Comparison of ENCODE assay signal across 30 cellular contexts in genomic region chr3:94046533-94046932, GRCh38. TPM values are rescaled to one million over a fixed set of nuclear protein-coding genes. Genes with fewer than 3 reads are reported as not detected.
DNase-seq lines count a peak whose midpoint lies in the region; ATAC-seq, FAIRE-seq and TF ChIP-seq lines count a peak whose summit lies in the region.
"Had no signal": no experiment of that assay in that cellular context is flagged by ENCODE, and none has a peak within 500 bp of the region (broad histone marks: within the 10 kb centered on the region; RNA-seq: fewer than 3 reads in every experiment).

No MANE protein-coding gene starts in this region.

- no peaks in the 10 kb centered on the region for H4K20me1 ChIP-seq in HepG2 (ENCODE audit: insufficient read depth, low read length)
- no peaks in the 10 kb centered on the region for H4K20me1 ChIP-seq in K562 (replicated peaks; ENCODE audit: control insufficient read depth, insufficient read depth, low read length)
- H4K20me1 ChIP-seq: BLaER1 had no signal

- H3K36me3 ChIP-seq in HepG2 (replicated peaks in 1 of 2; ENCODE audit: control insufficient read depth in 1 of 2, insufficient read depth in 2 of 2, low read length in 2 of 2) (no peaks in the 10 kb centered on the region), right lobe of liver (no peaks in the 10 kb centered on the region), K562 (ENCODE audit: control insufficient read depth, insufficient read depth, low read length) (0 out of 3 replicates have a peak, but pooled peaks cover 3% of the 10 kb centered on the region)
- H3K36me3 ChIP-seq: BE2C had no signal

- ATAC-seq in HepG2, result no peak
- no peak for ATAC-seq in right lobe of liver
- no peak for ATAC-seq in K562
- no peak for ATAC-seq in GM18868 (IDR thresholded peaks at IDR 0.05; ENCODE audit: unreplicated experiment)
- ATAC-seq: GM12878 had no signal

- H3K9ac ChIP-seq in HepG2 (ENCODE audit: insufficient read depth, low read depth, low read length), result no peak overlapping the region
- H3K9ac ChIP-seq in K562 (ENCODE audit: insufficient read depth in 1 of 2, low read depth in 2 of 2, low read length in 2 of 2), result no peak overlapping the region
- H3K9ac ChIP-seq: BLaER1 had no signal

- H3K27me3 ChIP-seq in HepG2 (ENCODE audit: control insufficient read depth in 1 of 2, insufficient read depth in 2 of 2, low read length in 2 of 2) (no peaks in the 10 kb centered on the region; a peak in 1 of 5 replicates), right lobe of liver (no peaks in the 10 kb centered on the region), K562 (ENCODE audit: control insufficient read depth in 2 of 2, insufficient read depth in 2 of 2, low read length in 2 of 2) (no peaks in the 10 kb centered on the region)
- H3K27me3 ChIP-seq: BE2C, BLaER1 had no signal

- intact Hi-C loops in HepG2 (cut with micrococcal nuclease; ENCODE audit: unreplicated experiment), result no loop called here
- intact Hi-C loops in right lobe of liver (cut with DNase I), result no loop called here
- intact Hi-C loops in K562 (cut with micrococcal nuclease), result no loop called here

- H2AFZ ChIP-seq in HepG2 (ENCODE audit: low read length) (no peak overlapping the region), K562 (ENCODE audit: low read depth, low read length) (no peak overlapping the region)

- DNase-seq in HepG2 (ENCODE audit: low spot score) (no peak), right lobe of liver (no peak), K562 (ENCODE audit: extremely low read depth in 1 of 4, low spot score in 3 of 4) (no peak), NCI-H82 (lab: John Stamatoyannopoulos, UW) (no peak)
- DNase-seq: ACHN; BE2C; C1 segment of cervical spinal cord; CD4-positive, alpha-beta memory T cell; CD4-positive, CD25-positive, alpha-beta regulatory T cell; CD8-positive, alpha-beta memory T cell; COR-L47; DMS 273 treated with DMSO at 0.1 percent for 48 hours; DMS153; DMS53; DMS79; DND-41; EL; GDM1 had no signal

- WGBS in HepG2 (ENCODE audit: low lambda C conversion rate), result 97% methylated on average over 2 of the region's 2 CpGs
- WGBS in right lobe of liver (ENCODE audit: insufficient coverage, low coverage, low lambda C conversion rate, missing lambda C conversion rate), result 89% methylated on average over 2 of the region's 2 CpGs
- 93% methylated on average over 2 of the region's 2 CpGs for WGBS in K562 (ENCODE audit: insufficient coverage, low coverage, missing lambda C conversion rate)

- in situ Hi-C loops in HepG2 (cut with HindIII; ENCODE audit: extremely low pct_ligation_motif_present, low pct_unique_long_range_greater_than_20kb) (no loop called here), K562 (cut with MboI) (no loop called here)

- no peak for TF ChIP-seq POLR2A in HepG2 (IDR thresholded peaks at IDR 0.05; ENCODE audit: insufficient read depth in 1 of 2, low read depth in 2 of 2, low read length in 2 of 2)
- TF ChIP-seq POLR2A in right lobe of liver (IDR thresholded peaks at IDR 0.05), result no peak
- TF ChIP-seq POLR2A in K562 (conservative IDR thresholded peaks at IDR 0.05), result no peak

- no TSS peak for BruUV-seq in HepG2 (replicated peaks; lab: Mats Ljungman, UMichigan)
- no TSS peak for BruUV-seq in K562 (replicated peaks; lab: Mats Ljungman, UMichigan)

- FAIRE-seq in HepG2 (lab: Jason Lieb, UNC) (no peak), K562 (lab: Jason Lieb, UNC) (no peak)
- FAIRE-seq: GM12892, GM18507 had no signal

- no peak for TF ChIP-seq CTCF in HepG2 (CRISPR knock-in tag; IDR thresholded peaks at IDR 0.05)
- TF ChIP-seq CTCF in right lobe of liver (IDR thresholded peaks at IDR 0.05), result no peak
- no peak for TF ChIP-seq CTCF in K562 (IDR thresholded peaks at IDR 0.05 in 2 of 3, conservative IDR thresholded peaks at IDR 0.05 in 1 of 3; ENCODE audit: insufficient read depth in 2 of 3, low read depth in 1 of 3, low read length in 3 of 3)

- H3K4me2 ChIP-seq in HepG2 (ENCODE audit: low read depth, low read length) (no peak overlapping the region), K562 (ENCODE audit: insufficient read depth, low read length) (no peak overlapping the region)
- H3K4me2 ChIP-seq: BLaER1 had no signal

- H3K4me1 ChIP-seq in HepG2 (ENCODE audit: insufficient read depth, low read length), result no peaks in the 10 kb centered on the region
- H3K4me1 ChIP-seq in right lobe of liver, result no peaks in the 10 kb centered on the region
- H3K4me1 ChIP-seq in K562 (replicated peaks in 1 of 2; ENCODE audit: control insufficient read depth in 2 of 2, insufficient read depth in 2 of 2, low read length in 2 of 2), result no peaks in the 10 kb centered on the region
- H3K4me1 ChIP-seq: BLaER1 had no signal

- POLR2A ChIA-PET in HepG2 (lab: Yijun Ruan, JAX) (no interaction called here), K562 (lab: Yijun Ruan, JAX) (no interaction called here)

- H3K9me3 ChIP-seq in HepG2 (ENCODE audit: low read length), result no peaks in the 10 kb centered on the region
- no peaks in the 10 kb centered on the region for H3K9me3 ChIP-seq in right lobe of liver
- H3K9me3 ChIP-seq in K562 (replicated peaks; ENCODE audit: control insufficient read depth, insufficient read depth, low read depth, low read length), result no peaks in the 10 kb centered on the region
- H3K9me3 ChIP-seq: BE2C had no signal

- H3K4me3 ChIP-seq in HepG2 (replicated peaks in 1 of 3; ENCODE audit: insufficient read depth in 1 of 3, low read depth in 2 of 3, low read length in 3 of 3) (no peak overlapping the region), right lobe of liver (no peak overlapping the region), K562 (no peak overlapping the region)
- H3K4me3 ChIP-seq: BLaER1, GM12878 had no signal

- TF ChIP-seq EP300 in HepG2 (IDR thresholded peaks at IDR 0.05; ENCODE audit: low read depth in 2 of 2, low read length in 2 of 2), result no peak
- no peak for TF ChIP-seq EP300 in HepG2 (CRISPR knock-in tag; IDR thresholded peaks at IDR 0.05; ENCODE audit: borderline replicate concordance)
- no peak for TF ChIP-seq EP300 in K562 (IDR thresholded peaks at IDR 0.05; ENCODE audit: low read length)

- CTCF ChIA-PET in HepG2 (lab: Yijun Ruan, JAX; ENCODE audit: low intra/inter-chr PET ratio, low total read pairs) (no interaction called here), K562 (lab: Yijun Ruan, JAX; ENCODE audit: low intra/inter-chr PET ratio) (no interaction called here)

- TF ChIP-seq RAD21 in HepG2 (CRISPR knock-in tag; IDR thresholded peaks at IDR 0.05) (no peak), K562 (CRISPR knock-in tag; conservative IDR thresholded peaks at IDR 0.05 in 1 of 2, IDR thresholded peaks at IDR 0.05 in 1 of 2) (no peak)

- no peaks in the 10 kb centered on the region for H3K9me1 ChIP-seq in K562 (ENCODE audit: control insufficient read depth, insufficient read depth, low read length)

- H3K27ac ChIP-seq in HepG2 (ENCODE audit: extremely low read length, insufficient read depth, low read length) (no peak overlapping the region), right lobe of liver (no peak overlapping the region), K562 (ENCODE audit: extremely low read depth, low read depth, low read length) (no peak overlapping the region)
- H3K27ac ChIP-seq: 22Rv1, BLaER1 had no signal

- H3K79me2 ChIP-seq in HepG2 (ENCODE audit: insufficient read depth, low read length), result no peaks in the 10 kb centered on the region
- no peaks in the 10 kb centered on the region for H3K79me2 ChIP-seq in K562 (ENCODE audit: control insufficient read depth, insufficient read depth, low read length)

RNA-seq across cellular contexts. Expression of gene DHFR2, which starts 16.2 kb away (rescaled TPM):
- total RNA-seq in HepG2 (2016; rRNA removed; fragmentation: Illumina TruSeq; extraction: Trizol), result 3.1 and 4.6 TPM in 2 replicates
- 0.35 and 0.40 TPM in 2 replicates for total RNA-seq in HepG2 (2016; cell fraction: cytosol; rRNA removed; fragmentation: Illumina TruSeq; extraction: Trizol; ENCODE audit: low read depth)
- total RNA-seq in HepG2 (2016; cell fraction: insoluble cytoplasmic fraction; rRNA removed; fragmentation: Illumina TruSeq; extraction: Trizol), result 3.1 and 4.0 TPM in 2 replicates
- 1.1 and 1.5 TPM in 2 replicates for total RNA-seq in HepG2 (2016; cell fraction: membrane; rRNA removed; fragmentation: Illumina TruSeq; extraction: Trizol)
- total RNA-seq in HepG2 (2016; cell fraction: nucleus; rRNA removed; fragmentation: Illumina TruSeq; extraction: Trizol), result 3.9 and 4.0 TPM in 2 replicates
- 1.4 and 1.8 TPM in 2 replicates for polyA plus RNA-seq in HepG2 (2011; rRNA removed)
- polyA plus RNA-seq in HepG2 (2011; cell fraction: cytosol; rRNA removed), result 0.78 and 1.1 TPM in 2 replicates
- 0.68 and 0.95 TPM in 2 replicates for polyA plus RNA-seq in HepG2 (2011; cell fraction: nucleus; rRNA removed)
- polyA plus RNA-seq in HepG2 (2012), result 2.8 and 2.9 TPM in 2 replicates
- 0.07 and 0.23 TPM in 2 replicates for polyA plus RNA-seq in HepG2 (2016; cell fraction: cytosol; fragmentation: Illumina TruSeq; extraction: Trizol; ENCODE audit: low read depth)
- polyA plus RNA-seq in HepG2 (2016; cell fraction: insoluble cytoplasmic fraction; fragmentation: Illumina TruSeq; extraction: Trizol; ENCODE audit: low read depth), result 2.3 and 3.2 TPM in 2 replicates
- 0.55 and 0.68 TPM in 2 replicates for polyA plus RNA-seq in HepG2 (2016; cell fraction: membrane; fragmentation: Illumina TruSeq; extraction: Trizol; ENCODE audit: low read depth)
- polyA plus RNA-seq in HepG2 (2016; cell fraction: nucleus; fragmentation: Illumina TruSeq; extraction: Trizol; ENCODE audit: insufficient read depth, low read depth), result 4.0 TPM in 2 replicates
- 1.3 and 1.7 TPM in 2 replicates for polyA minus RNA-seq in HepG2 (2011; rRNA and poly(A)+ RNA removed; ENCODE audit: low replicate concordance)
- polyA minus RNA-seq in HepG2 (2011; cell fraction: cytosol; rRNA and poly(A)+ RNA removed), result 1.5 and 1.8 TPM in 2 replicates
- polyA minus RNA-seq in HepG2 (2011; cell fraction: nucleus; rRNA and poly(A)+ RNA removed), result 5.0 and 6.6 TPM in 2 replicates
- total RNA-seq in right lobe of liver, result 1 to 10 TPM; 3.3 to 5.7 (median 4.1) TPM
- total RNA-seq in K562 (2011; cell fraction: chromatin; rRNA removed; ENCODE audit: low replicate concordance), result 0.44 and 2.5 TPM in 2 replicates
- total RNA-seq in K562 (2011; cell fraction: nucleolus; rRNA removed), result 0.92 and 1.5 TPM in 2 replicates
- 1.3 and 1.5 TPM in 2 replicates for total RNA-seq in K562 (2011; cell fraction: nucleoplasm; rRNA removed)
- total RNA-seq in K562 (2014; rRNA removed), result 0.57 and 0.64 TPM in 2 replicates
- 1.6 and 2.3 TPM in 2 replicates for total RNA-seq in K562 (2014; rRNA removed; fragmentation: Illumina TruSeq; extraction: Trizol)
- 1.4 and 1.7 TPM in 2 replicates for total RNA-seq in K562 (2015; rRNA removed; fragmentation: Illumina TruSeq; extraction: Trizol)
- total RNA-seq in K562 (2021), result 1.1 and 1.4 TPM in 2 replicates
- polyA plus RNA-seq in K562 (2011; rRNA removed), result 1.4 and 1.6 TPM in 2 replicates
- 0.31 and 0.59 TPM in 2 replicates for polyA plus RNA-seq in K562 (2011; cell fraction: cytosol; rRNA removed)
- polyA plus RNA-seq in K562 (2011; cell fraction: nucleus; rRNA removed), result 0.65 and 0.87 TPM in 2 replicates
- polyA plus RNA-seq in K562 (2012), result 1.2 and 1.4 TPM in 2 replicates
- 1.4 TPM in 2 replicates for polyA plus RNA-seq in K562 (2014; fragmentation: Illumina TruSeq; extraction: Trizol)
- polyA plus RNA-seq in K562 (2014; fragmentation: Nextera tagmentation; extraction: Ambion mirVana), result under 1 TPM; 0.68 to 0.83 TPM
- polyA plus RNA-seq in K562 (2014; rRNA removed), result 0.82 and 1.1 TPM in 2 replicates
- 1.5 and 2.3 TPM in 2 replicates for polyA minus RNA-seq in K562 (2011; rRNA and poly(A)+ RNA removed)
- 1.0 TPM in 2 replicates for polyA minus RNA-seq in K562 (2011; cell fraction: cytosol; rRNA and poly(A)+ RNA removed)
- polyA minus RNA-seq in K562 (2011; cell fraction: nucleus; rRNA and poly(A)+ RNA removed), result 1.2 and 2.3 TPM in 2 replicates

RNA-seq across cellular contexts. Expression of gene NSUN3, which starts 16.3 kb away (rescaled TPM):
- 10.6 and 12.4 TPM in 2 replicates for total RNA-seq in HepG2 (2016; rRNA removed; fragmentation: Illumina TruSeq; extraction: Trizol)
- total RNA-seq in HepG2 (2016; cell fraction: cytosol; rRNA removed; fragmentation: Illumina TruSeq; extraction: Trizol; ENCODE audit: low read depth), result 1.8 and 2.6 TPM in 2 replicates
- 9.4 and 12.2 TPM in 2 replicates for total RNA-seq in HepG2 (2016; cell fraction: insoluble cytoplasmic fraction; rRNA removed; fragmentation: Illumina TruSeq; extraction: Trizol)
- total RNA-seq in HepG2 (2016; cell fraction: membrane; rRNA removed; fragmentation: Illumina TruSeq; extraction: Trizol), result 3.2 and 3.7 TPM in 2 replicates
- 17.1 and 23.0 TPM in 2 replicates for total RNA-seq in HepG2 (2016; cell fraction: nucleus; rRNA removed; fragmentation: Illumina TruSeq; extraction: Trizol)
- polyA plus RNA-seq in HepG2 (2011; rRNA removed), result 3.2 and 3.6 TPM in 2 replicates
- polyA plus RNA-seq in HepG2 (2011; cell fraction: cytosol; rRNA removed), result 1.7 and 2.3 TPM in 2 replicates
- 2.4 and 2.5 TPM in 2 replicates for polyA plus RNA-seq in HepG2 (2011; cell fraction: nucleus; rRNA removed)
- polyA plus RNA-seq in HepG2 (2012), result 4.1 and 4.2 TPM in 2 replicates
- 0.26 and 0.83 TPM in 2 replicates for polyA plus RNA-seq in HepG2 (2016; cell fraction: cytosol; fragmentation: Illumina TruSeq; extraction: Trizol; ENCODE audit: low read depth)
- polyA plus RNA-seq in HepG2 (2016; cell fraction: insoluble cytoplasmic fraction; fragmentation: Illumina TruSeq; extraction: Trizol; ENCODE audit: low read depth), result 8.8 and 9.8 TPM in 2 replicates
- polyA plus RNA-seq in HepG2 (2016; cell fraction: membrane; fragmentation: Illumina TruSeq; extraction: Trizol; ENCODE audit: low read depth), result 0.47 and 1.3 TPM in 2 replicates
- 5.3 and 6.2 TPM in 2 replicates for polyA plus RNA-seq in HepG2 (2016; cell fraction: nucleus; fragmentation: Illumina TruSeq; extraction: Trizol; ENCODE audit: insufficient read depth, low read depth)
- 8.0 and 14.5 TPM in 2 replicates for polyA minus RNA-seq in HepG2 (2011; rRNA and poly(A)+ RNA removed; ENCODE audit: low replicate concordance)
- polyA minus RNA-seq in HepG2 (2011; cell fraction: cytosol; rRNA and poly(A)+ RNA removed), result 3.4 and 4.0 TPM in 2 replicates
- polyA minus RNA-seq in HepG2 (2011; cell fraction: nucleus; rRNA and poly(A)+ RNA removed), result 31.7 and 41.6 TPM in 2 replicates
- total RNA-seq in right lobe of liver, result 1 to 10 TPM; 4.9 to 6.2 (median 5.6) TPM
- 29.8 and 34.9 TPM in 2 replicates for total RNA-seq in K562 (2011; cell fraction: chromatin; rRNA removed; ENCODE audit: low replicate concordance)
- 8.5 and 20.7 TPM in 2 replicates for total RNA-seq in K562 (2011; cell fraction: nucleolus; rRNA removed)
- 23.6 and 24.1 TPM in 2 replicates for total RNA-seq in K562 (2011; cell fraction: nucleoplasm; rRNA removed)
- 4.4 and 4.9 TPM in 2 replicates for total RNA-seq in K562 (2014; rRNA removed)
- total RNA-seq in K562 (2014; rRNA removed; fragmentation: Illumina TruSeq; extraction: Trizol), result 10.8 and 10.9 TPM in 2 replicates
- 9.2 and 12.3 TPM in 2 replicates for total RNA-seq in K562 (2015; rRNA removed; fragmentation: Illumina TruSeq; extraction: Trizol)
- 5.4 and 6.3 TPM in 2 replicates for total RNA-seq in K562 (2021)
- polyA plus RNA-seq in K562 (2011; rRNA removed), result 7.3 and 7.6 TPM in 2 replicates
- polyA plus RNA-seq in K562 (2011; cell fraction: cytosol; rRNA removed), result 4.0 and 4.1 TPM in 2 replicates
- 6.9 and 11.9 TPM in 2 replicates for polyA plus RNA-seq in K562 (2011; cell fraction: nucleus; rRNA removed)
- polyA plus RNA-seq in K562 (2012), result 6.1 and 6.2 TPM in 2 replicates
- 6.5 and 9.9 TPM in 2 replicates for polyA plus RNA-seq in K562 (2014; fragmentation: Illumina TruSeq; extraction: Trizol)
- 1 to 10 TPM; 6.9 to 8.1 TPM for polyA plus RNA-seq in K562 (2014; fragmentation: Nextera tagmentation; extraction: Ambion mirVana)
- polyA plus RNA-seq in K562 (2014; rRNA removed), result 5.2 and 7.7 TPM in 2 replicates
- polyA minus RNA-seq in K562 (2011; rRNA and poly(A)+ RNA removed), result 9.5 and 11.5 TPM in 2 replicates
- 2.3 and 6.2 TPM in 2 replicates for polyA minus RNA-seq in K562 (2011; cell fraction: cytosol; rRNA and poly(A)+ RNA removed)
- polyA minus RNA-seq in K562 (2011; cell fraction: nucleus; rRNA and poly(A)+ RNA removed), result 16.8 and 19.4 TPM in 2 replicates

RNA-seq across cellular contexts. Expression of gene STX19, which starts 18.1 kb away (rescaled TPM):
- total RNA-seq in HepG2 (2016; rRNA removed; fragmentation: Illumina TruSeq; extraction: Trizol) (not detected in 2 replicates), right lobe of liver (not detected), K562 (2014; rRNA removed) (not detected in 2 replicates), K562 (2014; rRNA removed; fragmentation: Illumina TruSeq; extraction: Trizol) (not detected in 2 replicates), K562 (2015; rRNA removed; fragmentation: Illumina TruSeq; extraction: Trizol) (not detected in 2 replicates), K562 (2021) (not detected in 2 replicates)
- not detected in 2 replicates for total RNA-seq in HepG2 (2016; cell fraction: cytosol; rRNA removed; fragmentation: Illumina TruSeq; extraction: Trizol; ENCODE audit: low read depth)
- not detected in 2 replicates for total RNA-seq in HepG2 (2016; cell fraction: insoluble cytoplasmic fraction; rRNA removed; fragmentation: Illumina TruSeq; extraction: Trizol)
- total RNA-seq in HepG2 (2016; cell fraction: membrane; rRNA removed; fragmentation: Illumina TruSeq; extraction: Trizol), result not detected in 2 replicates
- not detected in 2 replicates for total RNA-seq in HepG2 (2016; cell fraction: nucleus; rRNA removed; fragmentation: Illumina TruSeq; extraction: Trizol)
- polyA plus RNA-seq in HepG2 (2011; rRNA removed) (not detected in 2 replicates), K562 (2011; rRNA removed) (not detected in 2 replicates), K562 (2014; fragmentation: Illumina TruSeq; extraction: Trizol) (not detected in 2 replicates), K562 (2014; fragmentation: Nextera tagmentation; extraction: Ambion mirVana) (under 1 TPM in 1 of 2 experiments, not detected in 1; 0.04 TPM), K562 (2014; rRNA removed) (not detected in 2 replicates)
- polyA plus RNA-seq in HepG2 (2011; cell fraction: cytosol; rRNA removed), result not detected in 2 replicates
- polyA plus RNA-seq in HepG2 (2011; cell fraction: nucleus; rRNA removed), result not detected in 2 replicates
- polyA plus RNA-seq in HepG2 (2012), result 0.12 TPM in 1 of 2 replicates, not detected in the other
- polyA plus RNA-seq in HepG2 (2016; cell fraction: cytosol; fragmentation: Illumina TruSeq; extraction: Trizol; ENCODE audit: low read depth), result not detected in 2 replicates
- not detected in 2 replicates for polyA plus RNA-seq in HepG2 (2016; cell fraction: insoluble cytoplasmic fraction; fragmentation: Illumina TruSeq; extraction: Trizol; ENCODE audit: low read depth)
- not detected in 2 replicates for polyA plus RNA-seq in HepG2 (2016; cell fraction: membrane; fragmentation: Illumina TruSeq; extraction: Trizol; ENCODE audit: low read depth)
- polyA plus RNA-seq in HepG2 (2016; cell fraction: nucleus; fragmentation: Illumina TruSeq; extraction: Trizol; ENCODE audit: insufficient read depth, low read depth), result not detected in 2 replicates
- not detected in 2 replicates for polyA minus RNA-seq in HepG2 (2011; rRNA and poly(A)+ RNA removed; ENCODE audit: low replicate concordance)
- polyA minus RNA-seq in HepG2 (2011; cell fraction: cytosol; rRNA and poly(A)+ RNA removed), result not detected in 2 replicates
- not detected in 2 replicates for polyA minus RNA-seq in HepG2 (2011; cell fraction: nucleus; rRNA and poly(A)+ RNA removed)
- not detected in 2 replicates for total RNA-seq in K562 (2011; cell fraction: chromatin; rRNA removed; ENCODE audit: low replicate concordance)
- total RNA-seq in K562 (2011; cell fraction: nucleolus; rRNA removed), result not detected in 2 replicates
- not detected in 2 replicates for total RNA-seq in K562 (2011; cell fraction: nucleoplasm; rRNA removed)
- polyA plus RNA-seq in K562 (2011; cell fraction: cytosol; rRNA removed), result not detected in 2 replicates
- polyA plus RNA-seq in K562 (2011; cell fraction: nucleus; rRNA removed), result not detected in 2 replicates
- not detected in 2 replicates for polyA plus RNA-seq in K562 (2012)
- not detected in 2 replicates for polyA minus RNA-seq in K562 (2011; rRNA and poly(A)+ RNA removed)
- polyA minus RNA-seq in K562 (2011; cell fraction: cytosol; rRNA and poly(A)+ RNA removed), result not detected in 2 replicates
- polyA minus RNA-seq in K562 (2011; cell fraction: nucleus; rRNA and poly(A)+ RNA removed), result not detected in 2 replicates
- total RNA-seq: A172; A673; CD4-positive, CD25-positive, alpha-beta regulatory T cell; CD8-positive, alpha-beta memory T cell; Daoy; G401; GM12878 had no signal
- polyA plus RNA-seq: AG04450; CD14-positive monocyte; CD8-positive, alpha-beta memory T cell had no signal

Comparison
In these comparisons a context has a peak if more than half of its experiments do, and no peak if none do; other contexts are left out.
1. Of the 241 proteins assayed by ChIP-seq in both HepG2 and K562: peak only in HepG2: none; only in K562: MAFG; in both: MAFF and MAFK; in neither: 238.